14 cellular contexts compared by ENCODE assay signal in the genomic region with DNA sequence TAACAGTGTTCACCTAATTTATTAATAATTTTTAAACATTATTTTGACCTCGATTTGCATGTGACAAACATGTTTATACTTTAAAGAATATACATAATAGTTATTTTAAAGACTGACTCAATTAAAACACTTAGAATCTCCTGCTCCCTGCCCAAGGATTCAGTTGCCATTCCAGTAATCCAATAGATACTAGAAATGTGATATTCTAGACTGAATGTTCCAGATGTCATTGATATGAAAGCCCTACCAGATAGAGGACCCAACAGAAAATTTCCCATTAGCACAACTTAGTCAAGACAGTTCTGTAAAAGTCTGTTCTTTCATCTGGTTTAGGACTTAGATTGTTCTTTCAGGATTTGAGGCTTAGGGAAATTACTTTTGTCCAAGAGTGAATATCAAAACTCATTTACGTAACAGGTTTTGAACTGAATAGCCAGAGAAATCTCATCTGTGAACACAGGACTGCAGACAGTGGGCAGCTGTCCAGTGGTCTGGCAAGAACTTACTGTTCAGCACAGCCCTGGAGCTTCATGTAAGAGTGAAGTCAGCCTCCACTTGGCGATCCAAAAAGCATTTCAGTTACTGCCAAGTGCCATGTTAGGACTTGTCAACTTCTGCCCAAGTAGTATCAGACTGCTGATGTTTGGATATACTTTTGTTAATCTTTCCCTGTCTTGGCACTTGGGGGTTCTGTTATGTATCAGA.
A peak's percentile ranks its signal among the peaks of the same experiment; 100 is the strongest.
DNase-seq lines count a peak whose midpoint lies in the region; ATAC-seq and TF ChIP-seq lines count a peak whose summit lies in the region.
"Had no signal": no experiment of that assay in that cellular context is flagged by ENCODE, and none has a peak within 500 bp of the region (broad histone marks: within the 10 kb centered on the region; RNA-seq: fewer than 3 reads in every experiment).

No MANE protein-coding gene starts in this region.

- no peak overlapping the region for H3K9ac ChIP-seq in mammary epithelial cell (ENCODE audit: insufficient read depth, low read length)

- no peak overlapping the region for H3K27ac Mint-ChIP-seq in glutamatergic neuron (ENCODE audit: unreplicated experiment)
- H3K27ac Mint-ChIP-seq: CD4-positive, alpha-beta T cell; IgD-negative memory B cell; naive B cell; stimulated activated naive CD8-positive, alpha-beta T cell treated with anti-CD3 and anti-CD28 coated beads, Interleukin-15, Interleukin-2, amounts not matched to agents 100 ng/mL and 50 ng/mL, for 24 hours had no signal

- H3K9me3 Mint-ChIP-seq in glutamatergic neuron (ENCODE audit: unreplicated experiment), result peaks cover 2% of the 10 kb centered on the region
- H3K9me3 Mint-ChIP-seq: CD4-positive, alpha-beta T cell; IgD-negative memory B cell; naive B cell; stimulated activated naive CD8-positive, alpha-beta T cell treated with anti-CD3 and anti-CD28 coated beads, Interleukin-15, Interleukin-2, amounts not matched to agents 100 ng/mL and 50 ng/mL, for 24 hours had no signal

- no TSS peak for BruUV-seq in mammary epithelial cell (replicated peaks; lab: Mats Ljungman, UMichigan)

- in situ Hi-C loops in mammary epithelial cell (cut with MboI; ENCODE audit: low sequenced_read_pairs in 2 of 2), result loop anchor here in 1 of 2 donors (10.0 kb wide), 1 partner anchor 137 kb away; no protein-coding TSS in a partner anchor

- peaks cover 4% of the 10 kb centered on the region for H3K4me1 Mint-ChIP-seq in glutamatergic neuron (ENCODE audit: low read depth, unreplicated experiment)
- H3K4me1 Mint-ChIP-seq: naive B cell had no signal

- CTCF ChIA-PET in mammary epithelial cell (lab: Charles Lee; ENCODE audit: low non-redundant PET), result interaction anchor here (0.6 kb wide), 1 partner anchor 9 kb away, joined by 4 read pairs; no protein-coding TSS in a partner anchor

- H3K4me3 ChIP-seq in mammary epithelial cell (replicated peaks in 1 of 3; ENCODE audit: insufficient read depth in 1 of 3, low read depth in 2 of 3, low read length in 3 of 3), result no peak overlapping the region
- no peak overlapping the region for H3K4me3 ChIP-seq in sigmoid colon

- H3K4me3 Mint-ChIP-seq in glutamatergic neuron (ENCODE audit: unreplicated experiment), result no peak overlapping the region
- H3K4me3 Mint-ChIP-seq: CD4-positive, alpha-beta T cell; IgD-negative memory B cell; naive B cell; stimulated activated naive CD8-positive, alpha-beta T cell treated with anti-CD3 and anti-CD28 coated beads, Interleukin-15, Interleukin-2, amounts not matched to agents 100 ng/mL and 50 ng/mL, for 24 hours had no signal

- peaks cover 24% of the 10 kb centered on the region for H3K79me2 ChIP-seq in mammary epithelial cell (ENCODE audit: insufficient read depth, low read length)

- 33% methylated on average over 3 of the region's 3 CpGs for WGBS in mammary epithelial cell (ENCODE audit: low coverage, missing lambda C conversion rate)
- WGBS in sigmoid colon, 2 donors, result 82 to 85% methylated on average over 3 of the region's 3 CpGs

- no peaks in the 10 kb centered on the region for H4K20me1 ChIP-seq in mammary epithelial cell (ENCODE audit: insufficient read depth, low read length)

- TF ChIP-seq EP300 in sigmoid colon (IDR thresholded peaks at IDR 0.05), result no peak

- H3K9me3 ChIP-seq in mammary epithelial cell (replicated peaks; ENCODE audit: insufficient read depth, low read length) (no peaks in the 10 kb centered on the region), sigmoid colon (no peaks in the 10 kb centered on the region)

- TF ChIP-seq CTCF in mammary epithelial cell (conservative IDR thresholded peaks at IDR 0.05 in 1 of 2, IDR thresholded peaks at IDR 0.05 in 1 of 2; ENCODE audit: extremely low read depth in 1 of 2, insufficient read depth in 1 of 2, low read depth in 1 of 2, low read length in 2 of 2), result no peak
- no peak for TF ChIP-seq CTCF in sigmoid colon (IDR thresholded peaks at IDR 0.05)
- TF ChIP-seq CTCF in glutamatergic neuron (IDR thresholded peaks at IDR 0.05; ENCODE audit: partially characterized antibody, unreplicated experiment), result no peak

- H3K4me1 ChIP-seq in mammary epithelial cell (ENCODE audit: insufficient read depth, low read length) (peaks cover 34% of the 10 kb centered on the region), sigmoid colon (peaks cover 0 to 14% (median 13%) of the 10 kb centered on the region in 4 donors)

- dilution Hi-C loops in mammary epithelial cell (cut with HindIII; ENCODE audit: low sequenced_read_pairs), result no loop called here

- intact Hi-C loops in mammary epithelial cell (cut with micrococcal nuclease) (no loop called here), left cardiac atrium (cut with DNase I) (loop anchor here (5.0 to 10.0 kb wide), 2 partner anchors 74 to 77 kb away; a partner anchor contains a TSS), sigmoid colon (cut with DNase I) (no loop called here)

- H3K36me3 ChIP-seq in mammary epithelial cell (ENCODE audit: insufficient read depth, low read length) (no peaks in the 10 kb centered on the region), sigmoid colon (no peaks in the 10 kb centered on the region)
- H3K36me3 ChIP-seq: brain microvascular endothelial cell had no signal

- peak overlapping the region; percentile 79 for H3K4me2 ChIP-seq in mammary epithelial cell (ENCODE audit: insufficient read depth, low read depth, low read length)

- no peak for TF ChIP-seq POLR2A in sigmoid colon (IDR thresholded peaks at IDR 0.05)

- ATAC-seq in left cardiac atrium, result peak; percentile 96

- peak; percentile 27 for DNase-seq in GM04503 (ENCODE audit: low read depth)
- peak; percentile 84 for DNase-seq in mammary epithelial cell
- peak; percentile 89 for DNase-seq in left cardiac atrium
- DNase-seq in sigmoid colon, result peak; percentile 92
- no peak for DNase-seq in T1000 (lab: John Stamatoyannopoulos, UW)
- DNase-seq in NCI-H2081 (lab: John Stamatoyannopoulos, UW), result no peak
- DNase-seq in KG1 (lab: John Stamatoyannopoulos, UW), result no peak
- DNase-seq in glutamatergic neuron, result no peak
- DNase-seq: brain microvascular endothelial cell; CD4-positive, alpha-beta T cell; naive B cell; NCI-H510A treated with DMSO at 0.1 percent for 48 hours had no signal

- no peaks in the 10 kb centered on the region for H3K36me3 Mint-ChIP-seq in glutamatergic neuron (ENCODE audit: unreplicated experiment)
- H3K36me3 Mint-ChIP-seq: IgD-negative memory B cell, naive B cell had no signal

- peak overlapping the region; percentile 33 for H2AFZ ChIP-seq in mammary epithelial cell (ENCODE audit: low read depth, low read length)

- peak overlapping the region; percentile 28 for H3K27ac ChIP-seq in mammary epithelial cell (ENCODE audit: insufficient read depth, low read depth, low read length)
- peak overlapping the region; percentile 13 to 62 (median 29) for H3K27ac ChIP-seq in sigmoid colon
- H3K27ac ChIP-seq: brain microvascular endothelial cell had no signal

- H3K27me3 ChIP-seq in mammary epithelial cell (ENCODE audit: insufficient read depth, low read length) (no peaks in the 10 kb centered on the region), sigmoid colon (no peaks in the 10 kb centered on the region)
- H3K27me3 ChIP-seq: brain microvascular endothelial cell had no signal

- H3K27me3 Mint-ChIP-seq in glutamatergic neuron (ENCODE audit: unreplicated experiment), result peaks cover 2% of the 10 kb centered on the region

Comparison
In these comparisons a context has a peak if more than half of its experiments do, and no peak if none do; other contexts are left out.
1. DNase-seq: peak in GM04503 (single experiment), mammary epithelial cell (single experiment), left cardiac atrium (single experiment) and sigmoid colon (single experiment); none in T1000 (single experiment), NCI-H2081 (0 of 2), KG1 (single experiment) and glutamatergic neuron (single experiment).
2. intact Hi-C loops: an anchor here in left cardiac atrium (5.0 to 10.0 kb wide); none called in mammary epithelial cell and sigmoid colon.